Comparison of ENCODE assay signal across 21 cellular contexts in the genomic region with DNA sequence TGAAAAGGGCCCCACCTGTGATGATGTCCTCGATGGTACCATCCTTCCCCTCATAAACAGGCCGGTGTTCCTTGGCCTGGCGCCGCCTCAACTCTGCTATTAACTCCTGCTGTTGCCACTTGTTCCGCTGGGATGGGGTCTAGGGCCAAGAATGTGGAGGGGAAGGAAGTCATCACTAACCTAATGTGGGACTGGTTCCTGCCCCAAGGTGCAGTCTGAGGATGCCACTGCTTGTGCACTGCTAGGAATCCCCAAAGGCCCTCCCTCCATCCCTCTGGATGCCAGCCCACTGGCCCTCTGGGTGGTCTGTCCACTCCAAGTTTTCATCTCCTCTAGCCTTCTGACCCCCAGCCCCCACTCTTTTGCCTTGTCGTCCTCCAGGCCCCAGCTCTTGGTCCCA. TPM values are rescaled to one million over a fixed set of nuclear protein-coding genes. Genes with fewer than 3 reads are reported as not detected.
DNase-seq lines count a peak whose midpoint lies in the region; ATAC-seq and TF ChIP-seq lines count a peak whose summit lies in the region.
"Had no signal": no experiment of that assay in that cellular context is flagged by ENCODE, and none has a peak within 500 bp of the region (broad histone marks: within the 10 kb centered on the region; RNA-seq: fewer than 3 reads in every experiment).

No MANE protein-coding gene starts in this region.

- 92% methylated on average over 6 of the region's 6 CpGs for WGBS in smooth muscle cell (ENCODE audit: low lambda C conversion rate)
- no CpG with 5 or more reads among the region's 6 CpGs for WGBS in trophoblast cell (ENCODE audit: extremely low coverage, insufficient coverage, insufficient read length)

- no peak overlapping the region for H2BK5ac ChIP-seq in trophoblast cell (ENCODE audit: low read depth, low read length, poor library complexity)

- H3K79me1 ChIP-seq in trophoblast cell (ENCODE audit: low read length) = peaks cover 6% of the 10 kb centered on the region

- H3K36me3 ChIP-seq in uterus = no peaks in the 10 kb centered on the region
- H3K36me3 ChIP-seq in smooth muscle cell (ENCODE audit: low read depth) = no peaks in the 10 kb centered on the region
- peaks cover 24 to 54% of the 10 kb centered on the region in 2 experiments for H3K36me3 ChIP-seq in trophoblast cell (ENCODE audit: control insufficient read depth in 1 of 2, insufficient read depth in 2 of 2, low read length in 2 of 2)

- H2AFZ ChIP-seq in smooth muscle cell (ENCODE audit: low read depth) (no peak overlapping the region), trophoblast cell (ENCODE audit: insufficient read depth, low read length, poor library complexity) (no peak overlapping the region)
- H2AFZ ChIP-seq: parathyroid adenoma, PC-9 had no signal

- no peak overlapping the region for H3K4ac ChIP-seq in trophoblast cell (ENCODE audit: low read depth, low read length)

- H3K27me3 ChIP-seq in uterus = no peaks in the 10 kb centered on the region
- no peaks in the 10 kb centered on the region for H3K27me3 ChIP-seq in smooth muscle cell (ENCODE audit: low read depth)
- no peaks in the 10 kb centered on the region for H3K27me3 ChIP-seq in trophoblast cell (ENCODE audit: insufficient read depth, low read length)

- H4K20me1 ChIP-seq in smooth muscle cell (ENCODE audit: low read depth) = no peaks in the 10 kb centered on the region

- no peak overlapping the region for H2BK120ac ChIP-seq in trophoblast cell (ENCODE audit: insufficient read depth, low read length, poor library complexity)

- H2AK5ac ChIP-seq in trophoblast cell (ENCODE audit: low read length) = no peak overlapping the region

- no peak overlapping the region for H4K8ac ChIP-seq in trophoblast cell (ENCODE audit: low read depth, low read length)

- peaks cover 21 to 33% of the 10 kb centered on the region in 2 donors for H3K4me1 Mint-ChIP-seq in natural killer cell treated with Interleukin-12 subunit alpha and Interleukin-12 subunit beta and Interleukin-15 and Interleukin-18, amount 100 ng/mL, for 72 hours (ENCODE audit: low read depth in 2 of 2)
- H3K4me1 Mint-ChIP-seq in natural killer cell (peaks cover 29 to 50% of the 10 kb centered on the region in 2 donors), osteocyte (ENCODE audit: unreplicated experiment) (peaks cover 22% of the 10 kb centered on the region)

- H3K36me3 Mint-ChIP-seq in natural killer cell treated with Interleukin-12 subunit alpha and Interleukin-12 subunit beta and Interleukin-15 and Interleukin-18, amount 100 ng/mL, for 72 hours = no peaks in the 10 kb centered on the region
- H3K36me3 Mint-ChIP-seq in natural killer cell = no peaks in the 10 kb centered on the region
- H3K36me3 Mint-ChIP-seq in osteocyte (ENCODE audit: unreplicated experiment) = peaks cover 36% of the 10 kb centered on the region

- H4K12ac ChIP-seq in trophoblast cell (ENCODE audit: low read depth, low read length) = no peak overlapping the region

- H3K18ac ChIP-seq in trophoblast cell (ENCODE audit: low read length) = no peak overlapping the region

- H3K4me3 ChIP-seq in uterus (no peak overlapping the region), smooth muscle cell (no peak overlapping the region), trophoblast cell (ENCODE audit: low read depth, low read length) (no peak overlapping the region)
- H3K4me3 ChIP-seq: PC-9 had no signal

- TF ChIP-seq CTCF in natural killer cell (IDR thresholded peaks at IDR 0.05) (no peak), osteocyte (IDR thresholded peaks at IDR 0.05) (no peak), uterus (IDR thresholded peaks at IDR 0.05) (no peak), smooth muscle cell (IDR thresholded peaks at IDR 0.05; ENCODE audit: borderline replicate concordance, insufficient read depth, poor library complexity, severe bottlenecking) (no peak)

- H4K91ac ChIP-seq in trophoblast cell (ENCODE audit: low read depth, low read length) = no peak overlapping the region

- H3K4me3 Mint-ChIP-seq in natural killer cell treated with Interleukin-12 subunit alpha and Interleukin-12 subunit beta and Interleukin-15 and Interleukin-18, amount 100 ng/mL, for 72 hours = no peak overlapping the region
- H3K4me3 Mint-ChIP-seq in natural killer cell (no peak overlapping the region), osteocyte (ENCODE audit: unreplicated experiment) (no peak overlapping the region)
- H3K4me3 Mint-ChIP-seq: activated naive CD8-positive, alpha-beta T cell treated with anti-CD3 and anti-CD28 coated beads, Interleukin-2, amount 10 ng/mL, durations not matched to agents 7 days and 5 days; stimulated activated naive CD8-positive, alpha-beta T cell treated with anti-CD3 and anti-CD28 coated beads, Interleukin-15, amount 100 ng/mL, for 72 hours had no signal

- no peaks in the 10 kb centered on the region for H3K9me3 ChIP-seq in uterus
- H3K9me3 ChIP-seq in smooth muscle cell (replicated peaks; ENCODE audit: low read depth) = no peaks in the 10 kb centered on the region
- H3K9me3 ChIP-seq in trophoblast cell (ENCODE audit: insufficient read depth, low read depth, low read length) = no peaks in the 10 kb centered on the region

- H3K27ac Mint-ChIP-seq in natural killer cell treated with Interleukin-12 subunit alpha and Interleukin-12 subunit beta and Interleukin-15 and Interleukin-18, amount 100 ng/mL, for 72 hours = peak overlapping the region; percentile 60 to 87
- H3K27ac Mint-ChIP-seq in natural killer cell (peak overlapping the region in 1 of 2 donors; percentile 69), osteocyte (ENCODE audit: unreplicated experiment) (peak overlapping the region; percentile 25)
- H3K27ac Mint-ChIP-seq: activated T-helper 2 cell treated with anti-CD3 and anti-CD28 coated beads, Interferon-gamma antibody, Interleukin-2, Interleukin-4, amounts not matched to agents 10 μg/mL and 5 μg/mL and 100 μg/mL, durations not matched to agents 14 hours and 24 hours and 36 hours had no signal

- no peaks in the 10 kb centered on the region for H3K27me3 Mint-ChIP-seq in natural killer cell treated with Interleukin-12 subunit alpha and Interleukin-12 subunit beta and Interleukin-15 and Interleukin-18, amount 100 ng/mL, for 72 hours
- H3K27me3 Mint-ChIP-seq in natural killer cell (ENCODE audit: low read depth in 2 of 2) (no peaks in the 10 kb centered on the region), osteocyte (ENCODE audit: unreplicated experiment) (no peaks in the 10 kb centered on the region)
- H3K27me3 Mint-ChIP-seq: activated naive CD8-positive, alpha-beta T cell treated with anti-CD3 and anti-CD28 coated beads, Interleukin-2, amount 10 ng/mL, durations not matched to agents 7 days and 5 days; stimulated activated naive CD8-positive, alpha-beta T cell treated with anti-CD3 and anti-CD28 coated beads, Interleukin-15, amount 100 ng/mL, for 72 hours had no signal

- H3K9ac ChIP-seq in smooth muscle cell (ENCODE audit: low read depth) (no peak overlapping the region), trophoblast cell (ENCODE audit: low read length) (no peak overlapping the region)
- H3K9ac ChIP-seq: parathyroid adenoma had no signal

- no peak overlapping the region for H2BK12ac ChIP-seq in trophoblast cell (ENCODE audit: low read length)

- intact Hi-C loops in natural killer cell (cut with micrococcal nuclease) = no loop called here
- intact Hi-C loops in uterus (cut with DNase I; ENCODE audit: low total_unique reads) = no loop called here

- H3K23ac ChIP-seq in trophoblast cell (ENCODE audit: low read length) = no peak overlapping the region

- H3K14ac ChIP-seq in trophoblast cell (ENCODE audit: low read length) = no peak overlapping the region

- TF ChIP-seq POLR2A in uterus (IDR thresholded peaks at IDR 0.05) = no peak

- H3K4me1 ChIP-seq in uterus = no peaks in the 10 kb centered on the region
- H3K4me1 ChIP-seq in smooth muscle cell (ENCODE audit: low read depth) = no peaks in the 10 kb centered on the region
- H3K4me1 ChIP-seq in trophoblast cell (ENCODE audit: control insufficient read depth in 1 of 2, insufficient read depth in 2 of 2, low read length in 2 of 2) = peaks cover 21 to 25% of the 10 kb centered on the region in 2 experiments

- no peak for ATAC-seq in natural killer cell treated with Interleukin-12 subunit alpha and Interleukin-12 subunit beta and Interleukin-15 and Interleukin-18, amount 100 ng/mL, for 72 hours
- ATAC-seq in natural killer cell (no peak), HG02798 (IDR thresholded peaks at IDR 0.05; ENCODE audit: poor library complexity, unreplicated experiment) (no peak)
- ATAC-seq: esophagus mucosa; stimulated activated naive CD8-positive, alpha-beta T cell treated with anti-CD3 and anti-CD28 coated beads, Interleukin-15, amount 100 ng/mL, for 72 hours had no signal

- no peak overlapping the region for H3K4me2 ChIP-seq in smooth muscle cell
- H3K4me2 ChIP-seq in trophoblast cell (ENCODE audit: low read length) = no peak overlapping the region
- H3K4me2 ChIP-seq: PC-9 had no signal

- H3K79me2 ChIP-seq in smooth muscle cell (ENCODE audit: low read depth) = no peaks in the 10 kb centered on the region
- H3K79me2 ChIP-seq in trophoblast cell (ENCODE audit: control insufficient read depth, insufficient read depth, low read length, poor library complexity) = peaks cover 2% of the 10 kb centered on the region
- H3K79me2 ChIP-seq: parathyroid adenoma had no signal

- H3K27ac ChIP-seq in uterus (peak overlapping the region; percentile 12 to 51), smooth muscle cell (ENCODE audit: low read depth) (no peak overlapping the region), trophoblast cell (ENCODE audit: low read depth, low read length) (no peak overlapping the region)
- H3K27ac ChIP-seq: PC-9 had no signal

- H3K9me3 Mint-ChIP-seq in natural killer cell treated with Interleukin-12 subunit alpha and Interleukin-12 subunit beta and Interleukin-15 and Interleukin-18, amount 100 ng/mL, for 72 hours = no peaks in the 10 kb centered on the region
- no peaks in the 10 kb centered on the region for H3K9me3 Mint-ChIP-seq in natural killer cell
- no peaks in the 10 kb centered on the region for H3K9me3 Mint-ChIP-seq in osteocyte (ENCODE audit: unreplicated experiment)
- H3K9me3 Mint-ChIP-seq: activated naive CD8-positive, alpha-beta T cell treated with anti-CD3 and anti-CD28 coated beads, Interleukin-2, amount 10 ng/mL, durations not matched to agents 7 days and 5 days; activated T-helper 2 cell treated with anti-CD3 and anti-CD28 coated beads, Interferon-gamma antibody, Interleukin-2, Interleukin-4, amounts not matched to agents 10 μg/mL and 5 μg/mL and 100 μg/mL, durations not matched to agents 14 hours and 24 hours and 36 hours; stimulated activated naive CD8-positive, alpha-beta T cell treated with anti-CD3 and anti-CD28 coated beads, Interleukin-15, amount 100 ng/mL, for 72 hours had no signal

- H3F3A ChIP-seq in smooth muscle cell (ENCODE audit: low read depth) = peaks cover 2% of the 10 kb centered on the region

- no peak for DNase-seq in natural killer cell treated with Interleukin-12 subunit alpha and Interleukin-12 subunit beta and Interleukin-15 and Interleukin-18, amount 100 ng/mL, for 72 hours (ENCODE audit: low spot score)
- DNase-seq in natural killer cell = no peak
- peak; percentile 43 for DNase-seq in dermis blood vessel endothelial cell
- DNase-seq in osteocyte (ENCODE audit: extremely low spot score, unreplicated experiment) = no peak
- DNase-seq in uterus = no peak
- DNase-seq in smooth muscle cell (lab: John Stamatoyannopoulos, UW; ENCODE audit: unreplicated experiment) = no peak
- no peak for DNase-seq in trophoblast cell
- DNase-seq: activated CD4-positive, CD25-positive, alpha-beta regulatory T cell; activated naive CD8-positive, alpha-beta T cell treated with anti-CD3 and anti-CD28 coated beads, Interleukin-2, amount 10 ng/mL, durations not matched to agents 7 days and 5 days; COR-L47; KBM-7; NCI-H187; NCI-H226; NCI-H82; PC-9; stimulated activated CD4-positive, alpha-beta T cell treated with anti-CD3 and anti-CD28 coated beads, Interleukin-2, amount 100 ng/mL, for 24 hours; stimulated activated naive CD8-positive, alpha-beta T cell treated with anti-CD3 and anti-CD28 coated beads, Interleukin-15, amount 100 ng/mL, for 72 hours had no signal

RNA-seq across cellular contexts. Expression of a gene that starts 23.5 kb away (rescaled TPM):
- 10 to 100 TPM in 1 of 2 donors, 1 to 10 TPM in 1; 6.2 to 12.4 TPM for total RNA-seq in natural killer cell treated with Interleukin-12 subunit alpha and Interleukin-12 subunit beta and Interleukin-15 and Interleukin-18, amount 100 ng/mL, for 72 hours
- total RNA-seq in natural killer cell (1 to 10 TPM; 5.6 to 6.8 (median 5.9) TPM), dermis blood vessel endothelial cell (1.9 and 4.1 TPM in 2 replicates), osteocyte (25.6 and 28.9 TPM in 2 replicates), uterus (10 to 100 TPM; 17.4 to 72.9 (median 25.4) TPM), smooth muscle cell (5.7 and 6.2 TPM in 2 replicates)
- polyA plus RNA-seq in smooth muscle cell = 19.8 and 22.8 TPM in 2 replicates
- 6.0 and 6.4 TPM in 2 replicates for polyA plus RNA-seq in trophoblast cell (2013)

RNA-seq across cellular contexts. Expression of a gene that starts 41.4 kb away (rescaled TPM):
- total RNA-seq in natural killer cell treated with Interleukin-12 subunit alpha and Interleukin-12 subunit beta and Interleukin-15 and Interleukin-18, amount 100 ng/mL, for 72 hours = 1 to 10 TPM; 2.0 to 2.3 TPM
- total RNA-seq in natural killer cell (under 1 TPM; 0.56 to 0.85 (median 0.77) TPM), dermis blood vessel endothelial cell (0.19 and 0.34 TPM in 2 replicates), osteocyte (0.30 and 0.50 TPM in 2 replicates), uterus (under 1 TPM in 3 of 4 donors, not detected in 1; 0.21 to 0.77 (median 0.30) TPM), smooth muscle cell (0.09 and 1.3 TPM in 2 replicates)
- 0.18 and 0.26 TPM in 2 replicates for polyA plus RNA-seq in smooth muscle cell
- polyA plus RNA-seq in trophoblast cell (2013) = 0.03 and 0.08 TPM in 2 replicates

Comparison
In these comparisons a context has a peak if more than half of its experiments do, and no peak if none do; other contexts are left out.
1. H3K27ac ChIP-seq: peak in uterus (2 of 2); none in smooth muscle cell (single experiment) and trophoblast cell (single experiment).